ENCODE assay signal across 1 cellular context in the genomic region with DNA sequence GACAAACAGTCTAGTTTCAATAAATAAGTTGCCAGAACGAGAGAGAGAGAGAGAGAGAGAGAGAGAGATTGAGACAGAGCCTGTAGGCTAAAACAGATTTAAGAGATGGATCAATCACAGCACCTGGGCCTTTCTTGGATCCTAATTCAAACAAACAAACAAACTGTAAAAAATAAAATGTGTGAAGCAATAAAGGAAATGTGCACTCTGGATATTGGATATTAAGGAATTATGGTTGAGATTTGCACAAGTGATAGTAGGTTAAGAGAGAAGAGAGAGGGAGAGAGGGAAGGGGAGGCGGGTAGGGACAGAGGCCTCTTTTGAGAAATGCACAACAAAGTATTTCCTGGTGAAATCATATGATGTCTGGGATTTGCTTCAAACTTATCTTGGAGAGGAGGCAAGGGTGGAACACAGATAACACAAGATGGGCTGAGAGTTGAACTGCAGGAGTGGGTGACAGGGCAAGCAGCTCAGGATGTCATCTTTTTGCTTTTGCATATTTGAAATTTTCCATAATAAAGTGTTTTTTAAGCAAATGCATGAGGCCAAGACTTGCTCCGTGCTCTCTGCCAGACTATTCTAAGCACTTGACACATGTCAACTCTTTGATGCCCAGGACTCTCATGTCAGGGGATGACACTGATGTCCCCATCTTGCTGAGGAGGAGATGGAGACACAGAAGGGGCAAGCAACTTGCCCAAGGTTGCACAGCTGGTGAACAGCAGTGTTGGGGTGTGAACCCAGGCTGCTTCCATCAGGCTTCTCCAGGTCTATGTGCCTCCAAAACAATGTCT.
TF ChIP-seq lines count a peak whose summit lies in the region.

No MANE protein-coding gene starts in this region.

TF ChIP-seq in HEK293T, 16 proteins besides CTCF, POLR2A, EP300 and RAD21:
- no peak for TF ChIP-seq HDGF (IDR thresholded peaks at IDR 0.05; ENCODE audit: borderline replicate concordance)
- no peak for TF ChIP-seq FOXA1 (IDR thresholded peaks at IDR 0.05)
- TF ChIP-seq ARNT (IDR thresholded peaks at IDR 0.05) = no peak
- no peak for TF ChIP-seq CTBP1 (IDR thresholded peaks at IDR 0.05; ENCODE audit: borderline replicate concordance)
TF ChIP-seq in HEK293T: peak in this region for 0.
